8 cellular contexts compared by ENCODE assay signal in the genomic region with DNA sequence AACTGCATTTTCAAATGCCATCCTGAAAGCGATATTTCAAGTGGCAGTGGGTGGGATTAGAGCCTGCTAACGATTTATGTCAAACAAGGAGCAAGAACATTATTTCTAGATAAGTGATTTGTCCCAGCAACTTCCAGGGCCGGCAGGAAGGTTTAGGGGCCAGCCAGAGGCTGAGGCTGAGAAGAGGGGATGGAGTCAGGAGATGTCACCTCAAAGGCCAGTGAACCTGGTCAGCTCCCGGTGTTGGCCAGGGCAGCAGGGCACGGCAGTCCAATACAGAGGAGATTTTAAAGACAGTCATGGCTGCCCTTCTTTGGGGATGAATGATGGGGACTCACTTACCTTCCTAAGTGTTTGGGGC.
A peak's percentile ranks its signal among the peaks of the same experiment; 100 is the strongest.
DNase-seq lines count a peak whose midpoint lies in the region; ATAC-seq and TF ChIP-seq lines count a peak whose summit lies in the region.
"Had no signal": no experiment of that assay in that cellular context is flagged by ENCODE, and none has a peak within 500 bp of the region (broad histone marks: within the 10 kb centered on the region; RNA-seq: fewer than 3 reads in every experiment).

No MANE protein-coding gene starts in this region.

- no peaks in the 10 kb centered on the region for H3K9me3 ChIP-seq in iPS-18c (ENCODE audit: control insufficient read depth, insufficient read depth, low read length)

- no peak for DNase-seq in HFF-Myc (ENCODE audit: extremely low read depth, low read depth)
- DNase-seq in activated CD4-positive, alpha-beta memory T cell treated with anti-CD3 and anti-CD28 coated beads, Interleukin-2, amount 10 ng/mL, durations not matched to agents 7 days and 5 days = no peak
- no peak for DNase-seq in stimulated activated naive B cell treated with anti-CD40 and anti-IgM and Interleukin-4, amounts not matched to agents 10 μg/mL and 1 μg/mL and 100 μg/mL, for 72 hours
- no peak for DNase-seq in NCI-H1930 (lab: John Stamatoyannopoulos, UW)
- DNase-seq in KG1 (lab: John Stamatoyannopoulos, UW) = no peak

- ATAC-seq in stimulated activated naive B cell treated with anti-CD40 and anti-IgM and Interleukin-4, amounts not matched to agents 10 μg/mL and 1 μg/mL and 100 μg/mL, for 72 hours (replicated peaks) = no peak
- ATAC-seq in HG03097 (IDR thresholded peaks at IDR 0.05; ENCODE audit: low FRiP score, unreplicated experiment) = no peak
- ATAC-seq: HepG2 had no signal

- POLR2A ChIA-PET in activated CD4-positive, alpha-beta memory T cell treated with anti-CD3 and anti-CD28 coated beads, Interleukin-2, amount 10 ng/mL, durations not matched to agents 7 days and 5 days (lab: Charles Lee) = interaction anchor here (0.7 to 5.4 kb wide), 7 partner anchors 9 to 106 kb away, joined by 3 to 50 read pairs (median 16); partner anchors contain the start of gene PPIF

- peak overlapping the region; percentile 81 for H3K27ac Mint-ChIP-seq in activated CD4-positive, alpha-beta memory T cell treated with anti-CD3 and anti-CD28 coated beads, Interleukin-2, amount 10 ng/mL, durations not matched to agents 7 days and 5 days
- H3K27ac Mint-ChIP-seq in stimulated activated naive B cell treated with anti-CD40 and anti-IgM and Interleukin-4, amounts not matched to agents 10 μg/mL and 1 μg/mL and 100 μg/mL, for 72 hours = peak overlapping the region; percentile 96

- H3K36me3 Mint-ChIP-seq in activated CD4-positive, alpha-beta memory T cell treated with anti-CD3 and anti-CD28 coated beads, Interleukin-2, amount 10 ng/mL, durations not matched to agents 7 days and 5 days (ENCODE audit: low read depth) = peaks cover 23% of the 10 kb centered on the region
- H3K36me3 Mint-ChIP-seq in stimulated activated naive B cell treated with anti-CD40 and anti-IgM and Interleukin-4, amounts not matched to agents 10 μg/mL and 1 μg/mL and 100 μg/mL, for 72 hours = peaks cover 24 to 36% of the 10 kb centered on the region in 2 donors

- no peaks in the 10 kb centered on the region for H3K27me3 Mint-ChIP-seq in activated CD4-positive, alpha-beta memory T cell treated with anti-CD3 and anti-CD28 coated beads, Interleukin-2, amount 10 ng/mL, durations not matched to agents 7 days and 5 days
- H3K27me3 Mint-ChIP-seq in stimulated activated naive B cell treated with anti-CD40 and anti-IgM and Interleukin-4, amounts not matched to agents 10 μg/mL and 1 μg/mL and 100 μg/mL, for 72 hours = no peaks in the 10 kb centered on the region

- CTCF ChIA-PET in activated CD4-positive, alpha-beta memory T cell treated with anti-CD3 and anti-CD28 coated beads, Interleukin-2, amount 10 ng/mL, durations not matched to agents 7 days and 5 days (lab: Charles Lee) = no interaction called here

- TF ChIP-seq CTCF in HFF-Myc (IDR thresholded peaks at IDR 0.05; ENCODE audit: low read depth, low read length, missing control alignments) = no peak

- H3K4me3 Mint-ChIP-seq in activated CD4-positive, alpha-beta memory T cell treated with anti-CD3 and anti-CD28 coated beads, Interleukin-2, amount 10 ng/mL, durations not matched to agents 7 days and 5 days = peak overlapping the region; percentile 77
- peak overlapping the region; percentile 85 to 90 for H3K4me3 Mint-ChIP-seq in stimulated activated naive B cell treated with anti-CD40 and anti-IgM and Interleukin-4, amounts not matched to agents 10 μg/mL and 1 μg/mL and 100 μg/mL, for 72 hours

- H3K4me3 ChIP-seq in HFF-Myc (replicated peaks; ENCODE audit: low read depth, low read length) (peak overlapping the region; percentile 43), iPS-18c (ENCODE audit: insufficient read depth, low read depth, low read length) (peak overlapping the region; percentile 61; the same call in 1 of the 2 replicates)

- H3K4me1 Mint-ChIP-seq in activated CD4-positive, alpha-beta memory T cell treated with anti-CD3 and anti-CD28 coated beads, Interleukin-2, amount 10 ng/mL, durations not matched to agents 7 days and 5 days = peaks cover 71% of the 10 kb centered on the region
- peaks cover 38 to 59% of the 10 kb centered on the region in 2 donors for H3K4me1 Mint-ChIP-seq in stimulated activated naive B cell treated with anti-CD40 and anti-IgM and Interleukin-4, amounts not matched to agents 10 μg/mL and 1 μg/mL and 100 μg/mL, for 72 hours

- no peaks in the 10 kb centered on the region for H3K9me3 Mint-ChIP-seq in activated CD4-positive, alpha-beta memory T cell treated with anti-CD3 and anti-CD28 coated beads, Interleukin-2, amount 10 ng/mL, durations not matched to agents 7 days and 5 days
- H3K9me3 Mint-ChIP-seq in stimulated activated naive B cell treated with anti-CD40 and anti-IgM and Interleukin-4, amounts not matched to agents 10 μg/mL and 1 μg/mL and 100 μg/mL, for 72 hours = no peaks in the 10 kb centered on the region
